In the genomic region with DNA sequence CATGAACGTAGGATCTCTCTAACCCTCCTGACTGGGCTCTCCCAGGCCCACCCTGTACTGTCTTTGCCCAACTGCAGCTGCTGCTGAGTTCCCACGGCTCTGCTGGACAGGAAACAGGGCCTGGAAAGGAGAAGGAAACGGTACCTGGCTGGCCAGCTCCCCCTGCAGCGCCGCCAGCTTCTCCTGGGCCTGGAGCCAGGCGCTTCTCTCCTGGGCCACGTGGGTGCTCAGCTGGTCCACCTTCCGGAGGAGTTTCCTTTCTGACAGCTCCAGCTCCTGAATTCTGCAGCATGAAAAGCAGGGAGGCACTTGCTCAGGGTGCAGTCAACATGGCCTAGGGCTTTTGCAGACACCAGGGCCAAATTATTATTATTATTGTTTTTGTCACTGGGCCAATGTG, we compare ENCODE assay signal across 14 cellular contexts. TPM values are rescaled to one million over a fixed set of nuclear protein-coding genes. Genes with fewer than 3 reads are reported as not detected.
DNase-seq lines count a peak whose midpoint lies in the region; ATAC-seq and TF ChIP-seq lines count a peak whose summit lies in the region.
"Had no signal": no experiment of that assay in that cellular context is flagged by ENCODE, and none has a peak within 500 bp of the region (broad histone marks: within the 10 kb centered on the region; RNA-seq: fewer than 3 reads in every experiment).

No MANE protein-coding gene starts in this region.

- H3K36me3 Mint-ChIP-seq in natural killer cell = no peaks in the 10 kb centered on the region

- no peak overlapping the region for H3K27ac Mint-ChIP-seq in natural killer cell
- H3K27ac Mint-ChIP-seq: activated T-helper 2 cell treated with anti-CD3 and anti-CD28 coated beads, Interferon-gamma antibody, Interleukin-2, Interleukin-4, amounts not matched to agents 10 μg/mL and 5 μg/mL and 100 μg/mL, durations not matched to agents 14 hours and 24 hours and 36 hours had no signal

- peaks cover 0 to 8% of the 10 kb centered on the region in 2 donors for H3K4me1 Mint-ChIP-seq in natural killer cell

- intact Hi-C loops in posterior cingulate gyrus (cut with DNase I) = no loop called here
- intact Hi-C loops in natural killer cell (cut with micrococcal nuclease) = no loop called here

- no peak for TF ChIP-seq CTCF in natural killer cell (IDR thresholded peaks at IDR 0.05)

- ATAC-seq in natural killer cell = no peak

- H3K9me3 Mint-ChIP-seq in natural killer cell = no peaks in the 10 kb centered on the region
- H3K9me3 Mint-ChIP-seq: activated T-helper 2 cell treated with anti-CD3 and anti-CD28 coated beads, Interferon-gamma antibody, Interleukin-2, Interleukin-4, amounts not matched to agents 10 μg/mL and 5 μg/mL and 100 μg/mL, durations not matched to agents 14 hours and 24 hours and 36 hours had no signal

- DNase-seq in NCI-H2171 treated with DMSO at 0.1 percent for 48 hours (lab: John Stamatoyannopoulos, UW) (peak; percentile 4), NCI-H2171 (lab: John Stamatoyannopoulos, UW) (no peak), NCI-H2029 treated with DMSO at 0.1 percent for 48 hours (lab: John Stamatoyannopoulos, UW) (peak; percentile 82), dermis blood vessel endothelial cell (peak; percentile 49), posterior cingulate gyrus (peak; percentile 34 to 95 (median 73)), erythroblast (lab: John Stamatoyannopoulos, UW) (no peak), NCI-H524 treated with DMSO at 0.1 percent for 48 hours (lab: John Stamatoyannopoulos, UW) (no peak), natural killer cell (no peak)
- DNase-seq: activated CD4-positive, alpha-beta T cell treated with anti-CD3 and anti-CD28 coated beads, Interleukin-2, amount 50 U/mL, for 1 hour; esophagus squamous epithelium; T-helper 1 cell; transverse colon had no signal

- H3K4me3 Mint-ChIP-seq in natural killer cell = no peak overlapping the region

- H3K27me3 Mint-ChIP-seq in natural killer cell (ENCODE audit: low read depth in 2 of 2) = peaks cover 12 to 25% of the 10 kb centered on the region in 2 donors

- no peak for TF ChIP-seq POLR2A in erythroblast (IDR thresholded peaks at IDR 0.05; ENCODE audit: low read length)

RNA-seq across cellular contexts. Expression of gene C4orf50, which starts 6.5 kb away (rescaled TPM):
- total RNA-seq in dermis blood vessel endothelial cell = under 0.01 and 0.05 TPM in 2 replicates
- 1 to 10 TPM in 2 of 3 donors, under 1 TPM in 1; 0.63 to 2.7 (median 1.8) TPM for total RNA-seq in natural killer cell
- total RNA-seq: skeletal muscle tissue had no signal

Comparison
In these comparisons a context has a peak if more than half of its experiments do, and no peak if none do; other contexts are left out.
1. DNase-seq: peak in NCI-H2171 treated with DMSO at 0.1 percent for 48 hours (single experiment), NCI-H2029 treated with DMSO at 0.1 percent for 48 hours (single experiment), dermis blood vessel endothelial cell (single experiment) and posterior cingulate gyrus (10 of 10); none in NCI-H2171 (single experiment), erythroblast (0 of 2), NCI-H524 treated with DMSO at 0.1 percent for 48 hours (single experiment) and natural killer cell (single experiment).